ENCODE assay signal across 2 cellular contexts in genomic region chr2:172295677-172296076, GRCh38.
TF ChIP-seq lines count a peak whose summit lies in the region.

No MANE protein-coding gene starts in this region.

TF ChIP-seq in GM23338, 12 proteins besides CTCF, POLR2A, EP300 and RAD21:
- no peak for TF ChIP-seq EZH2 (IDR thresholded peaks at IDR 0.05; ENCODE audit: low read depth, unreplicated experiment)

TF ChIP-seq in H1, 55 proteins besides CTCF, POLR2A, EP300 and RAD21:
- TF ChIP-seq SIX5 (IDR thresholded peaks at IDR 0.05; ENCODE audit: low read depth, low read length) (no peak), TBP (IDR thresholded peaks at IDR 0.05; ENCODE audit: low read depth, low read length) (no peak), CHD2 (IDR thresholded peaks at IDR 0.05; ENCODE audit: low read length) (no peak), JUND (IDR thresholded peaks at IDR 0.05; ENCODE audit: low read length) (no peak), TCF12 (IDR thresholded peaks at IDR 0.05; ENCODE audit: low read depth, low read length) (no peak), HDAC6 (IDR thresholded peaks at IDR 0.05; ENCODE audit: low read depth, low read length) (no peak)
- TF ChIP-seq, protein P1, sequence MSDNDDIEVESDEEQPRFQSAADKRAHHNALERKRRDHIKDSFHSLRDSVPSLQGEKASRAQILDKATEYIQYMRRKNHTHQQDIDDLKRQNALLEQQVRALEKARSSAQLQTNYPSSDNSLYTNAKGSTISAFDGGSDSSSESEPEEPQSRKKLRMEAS (IDR thresholded peaks at IDR 0.05), result no peak
